In genomic region chr10:46020871-46021553, GRCh38 we compare ENCODE assay signal across 9 cellular contexts. TPM values are rescaled to one million over a fixed set of nuclear protein-coding genes. Genes with fewer than 3 reads are reported as not detected.
DNase-seq lines count a peak whose midpoint lies in the region; ATAC-seq, FAIRE-seq and TF ChIP-seq lines count a peak whose summit lies in the region.
"Had no signal": no experiment of that assay in that cellular context is flagged by ENCODE, and none has a peak within 500 bp of the region (broad histone marks: within the 10 kb centered on the region; RNA-seq: fewer than 3 reads in every experiment).

No MANE protein-coding gene starts in this region.

- TF ChIP-seq POLR2A in GM12892 (IDR thresholded peaks at IDR 0.05; ENCODE audit: low read depth, low read length) = no peak

- WGBS in endodermal cell (ENCODE audit: insufficient coverage in 1 of 2, insufficient read length in 1 of 2), 2 experiments = 100% methylated on average over 2 of the region's 2 CpGs; no CpG with 5 or more reads in 1 of the 2 experiments

- H3K4me1 ChIP-seq in endodermal cell (ENCODE audit: control insufficient read depth, insufficient read depth, low read length) = peaks cover 12% of the 10 kb centered on the region

- no peak overlapping the region for H3K9ac ChIP-seq in endodermal cell (ENCODE audit: extremely low read depth, low read length, poor library complexity, severe bottlenecking)

- no peak for TF ChIP-seq CTCF in endodermal cell (conservative IDR thresholded peaks at IDR 0.05)

- H3K27me3 Mint-ChIP-seq in endodermal cell (ENCODE audit: insufficient read depth) = no peaks in the 10 kb centered on the region
- H3K27me3 Mint-ChIP-seq: naive B cell had no signal

- no peaks in the 10 kb centered on the region for H3K27me3 ChIP-seq in endodermal cell (ENCODE audit: control insufficient read depth, insufficient read depth, low read length, poor library complexity, severe bottlenecking)

- no peak overlapping the region for H3K27ac Mint-ChIP-seq in endodermal cell

- no peak for ATAC-seq in GM19395 (IDR thresholded peaks at IDR 0.05; ENCODE audit: unreplicated experiment)

- peak overlapping the region; percentile 26 for H3K4me3 ChIP-seq in endodermal cell (ENCODE audit: low read length)

- no peak for FAIRE-seq in GM12892 (lab: Jason Lieb, UNC)

- H3K9me3 Mint-ChIP-seq in endodermal cell = no peaks in the 10 kb centered on the region
- H3K9me3 Mint-ChIP-seq: naive B cell had no signal

- H3K4me1 Mint-ChIP-seq in endodermal cell = peaks cover 56% of the 10 kb centered on the region

- peaks cover 33% of the 10 kb centered on the region for H3K36me3 Mint-ChIP-seq in endodermal cell (ENCODE audit: low read depth)
- H3K36me3 Mint-ChIP-seq: naive B cell had no signal

- H3K27ac ChIP-seq in endodermal cell (ENCODE audit: low read depth, low read length) = no peak overlapping the region
- H3K27ac ChIP-seq in caudate nucleus (ENCODE audit: low read depth, low read length) = no peak overlapping the region

- H3K4me3 Mint-ChIP-seq in endodermal cell = peak overlapping the region; percentile 73

- DNase-seq in EL = peak; percentile 49
- peak; percentile 83 to 94 for DNase-seq in NOMO-1 (lab: John Stamatoyannopoulos, UW; ENCODE audit: unreplicated experiment in 2 of 2)
- no peak for DNase-seq in endodermal cell
- peak; percentile 94 for DNase-seq in renal cortical epithelial cell (ENCODE audit: low read depth)
- no peak for DNase-seq in HUDEP-2 (lab: John Stamatoyannopoulos, UW; ENCODE audit: unreplicated experiment in 76 of 76)
- no peak for DNase-seq in GM12892 (ENCODE audit: insufficient read length)
- DNase-seq in caudate nucleus (lab: John Stamatoyannopoulos, UW) = no peak
- DNase-seq: naive B cell had no signal

- no peaks in the 10 kb centered on the region for H3K9me3 ChIP-seq in endodermal cell (ENCODE audit: control insufficient read depth, low read length)

- peaks cover 43% of the 10 kb centered on the region for H3K36me3 ChIP-seq in endodermal cell (ENCODE audit: control insufficient read depth, insufficient read depth, low read length)

RNA-seq across cellular contexts. Expression of gene NCOA4, which starts 9.4 kb away (rescaled TPM):
- total RNA-seq in endodermal cell (100 to 1,000 TPM; 157 to 200 TPM), renal cortical epithelial cell (265 and 272 TPM in 2 replicates)
- 83.1 TPM for polyA plus RNA-seq in endodermal cell (2013, experiment 1 of 2)
- 79.4 TPM for polyA plus RNA-seq in endodermal cell (2013, experiment 2 of 2)
- polyA plus RNA-seq in GM12892 (2012; ENCODE audit: missing spikeins) = 65.1 TPM

RNA-seq across cellular contexts. Expression of gene MSMB, which starts 25.1 kb away (rescaled TPM):
- total RNA-seq in endodermal cell = 1 to 10 TPM; 2.4 to 2.9 TPM
- 1.00 TPM for polyA plus RNA-seq in endodermal cell (2013, experiment 1 of 2)
- polyA plus RNA-seq in endodermal cell (2013, experiment 2 of 2) = not detected
- total RNA-seq in renal cortical epithelial cell = not detected in 2 replicates
- polyA plus RNA-seq in GM12892 (2012; ENCODE audit: missing spikeins) = not detected

RNA-seq across cellular contexts. Expression of gene TIMM23, which starts 48.7 kb away (rescaled TPM):
- 10 to 100 TPM; 86.3 to 88.5 TPM for total RNA-seq in endodermal cell
- polyA plus RNA-seq in endodermal cell (2013, experiment 1 of 2) = 77.8 TPM
- 68.3 TPM for polyA plus RNA-seq in endodermal cell (2013, experiment 2 of 2)
- total RNA-seq in renal cortical epithelial cell = 91.4 and 120 TPM in 2 replicates
- 92.3 TPM for polyA plus RNA-seq in GM12892 (2012; ENCODE audit: missing spikeins)

Comparison
In these comparisons a context has a peak if more than half of its experiments do, and no peak if none do; other contexts are left out.
1. DNase-seq: peak in EL (single experiment), NOMO-1 (2 of 2) and renal cortical epithelial cell (single experiment); none in endodermal cell (single experiment), HUDEP-2 (0 of 76), GM12892 (single experiment) and caudate nucleus (0 of 61).